ENCODE assay signal across 9 cellular contexts in the genomic region with DNA sequence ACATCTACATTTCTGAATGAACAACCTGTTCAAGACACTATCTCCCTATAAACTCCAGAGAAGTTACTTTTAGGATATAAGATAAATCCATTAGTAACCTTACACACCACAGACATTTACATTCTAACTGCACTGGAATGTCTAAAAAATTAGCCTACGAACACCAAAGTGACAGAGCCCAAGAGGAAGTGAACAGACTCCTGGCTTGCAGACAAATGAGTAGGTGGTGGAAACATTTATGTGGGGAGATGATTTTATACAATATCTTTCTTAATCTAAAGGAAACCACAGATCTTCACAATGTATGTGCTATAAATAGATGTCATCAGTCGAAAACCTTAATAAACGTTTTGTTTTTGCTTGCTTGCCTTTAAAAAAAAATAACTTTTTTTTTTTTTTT. TPM values are rescaled to one million over a fixed set of nuclear protein-coding genes. Genes with fewer than 3 reads are reported as not detected.
DNase-seq lines count a peak whose midpoint lies in the region; ATAC-seq and TF ChIP-seq lines count a peak whose summit lies in the region.
"Had no signal": no experiment of that assay in that cellular context is flagged by ENCODE, and none has a peak within 500 bp of the region (broad histone marks: within the 10 kb centered on the region; RNA-seq: fewer than 3 reads in every experiment).

No MANE protein-coding gene starts in this region.

- H3K9me3 Mint-ChIP-seq in T-cell: no peaks in the 10 kb centered on the region
- no peaks in the 10 kb centered on the region for H3K9me3 Mint-ChIP-seq in effector memory CD8-positive, alpha-beta T cell

- H3K27ac Mint-ChIP-seq in T-cell: peak overlapping the region; percentile 88 to 92
- peak overlapping the region; percentile 3 to 93 for H3K27ac Mint-ChIP-seq in effector memory CD8-positive, alpha-beta T cell

- POLR2A ChIA-PET in A673 (lab: Charles Lee; ENCODE audit: low non-redundant PET): no interaction called here
- POLR2A ChIA-PET in T-cell (lab: Charles Lee): interaction anchor here in 1 of 2 donors (0.6 to 0.7 kb wide), 2 partner anchors 177 to 824 kb away, joined by 3 read pairs; no protein-coding TSS in a partner anchor

- DNase-seq in A673 (ENCODE audit: low spot score) (peak; percentile 70), GM03348 (ENCODE audit: low spot score) (peak; percentile 45), T-cell (no peak), KG1 (lab: John Stamatoyannopoulos, UW) (no peak)
- DNase-seq in effector memory CD8-positive, alpha-beta T cell: no peak
- DNase-seq: NCI-H1092 had no signal

- peaks cover 34% of the 10 kb centered on the region for H3K4me1 ChIP-seq in A673 (ENCODE audit: insufficient read depth, low read length, poor library complexity, severe bottlenecking)

- H3K4me3 ChIP-seq in A673 (ENCODE audit: low read depth, low read length, poor library complexity, severe bottlenecking): no peak overlapping the region

- no peaks in the 10 kb centered on the region for H3K27me3 ChIP-seq in A673 (replicated peaks; ENCODE audit: insufficient read depth, low read depth, low read length, poor library complexity)

- H3K4me3 Mint-ChIP-seq in T-cell: peak overlapping the region; percentile 60 to 75 (median 67)
- peak overlapping the region; percentile 77 to 84 for H3K4me3 Mint-ChIP-seq in effector memory CD8-positive, alpha-beta T cell

- H3K27me3 Mint-ChIP-seq in T-cell: no peaks in the 10 kb centered on the region
- H3K27me3 Mint-ChIP-seq in effector memory CD8-positive, alpha-beta T cell: no peaks in the 10 kb centered on the region

- H3K36me3 ChIP-seq in A673 (ENCODE audit: insufficient read depth, low read length, poor library complexity, severe bottlenecking): no peaks in the 10 kb centered on the region

- ATAC-seq in T-cell (replicated peaks in 1 of 4) (peak; percentile 27 to 41 (median 39)), HG02623 (IDR thresholded peaks at IDR 0.05; ENCODE audit: unreplicated experiment) (no peak), GM21786 (IDR thresholded peaks at IDR 0.05; ENCODE audit: unreplicated experiment) (no peak), GM21825 (IDR thresholded peaks at IDR 0.05; ENCODE audit: unreplicated experiment) (no peak)
- ATAC-seq in effector memory CD8-positive, alpha-beta T cell (replicated peaks): peak; percentile 21

- no peak for TF ChIP-seq CTCF in A673 (conservative IDR thresholded peaks at IDR 0.05; ENCODE audit: low read depth, low read length)

- intact Hi-C loops in A673 (cut with micrococcal nuclease; ENCODE audit: unreplicated experiment): no loop called here

- no TSS peak for BruUV-seq in A673 (replicated peaks; lab: Mats Ljungman, UMichigan)

- peaks cover 7% of the 10 kb centered on the region for H3K36me3 Mint-ChIP-seq in T-cell
- peaks cover 22% of the 10 kb centered on the region for H3K36me3 Mint-ChIP-seq in effector memory CD8-positive, alpha-beta T cell (ENCODE audit: insufficient read depth)

- CTCF ChIA-PET in A673 (lab: Charles Lee): no interaction called here
- CTCF ChIA-PET in T-cell (lab: Charles Lee): interaction anchor here (0.7 to 1.7 kb wide), 3 partner anchors 25 to 607 kb away, joined by 4 to 10 read pairs (median 8); no protein-coding TSS in a partner anchor

- no peaks in the 10 kb centered on the region for H3K9me3 ChIP-seq in A673 (ENCODE audit: low read depth, low read length, poor library complexity, severe bottlenecking)

- H3K4me1 Mint-ChIP-seq in T-cell: peaks cover 61 to 74% (median 65%) of the 10 kb centered on the region in 3 donors
- peaks cover 43 to 61% of the 10 kb centered on the region in 2 donors for H3K4me1 Mint-ChIP-seq in effector memory CD8-positive, alpha-beta T cell (ENCODE audit: low read depth in 2 of 2)

- H3K27ac ChIP-seq in A673 (ENCODE audit: low read depth, low read length, poor library complexity, severe bottlenecking): peak overlapping the region; percentile 21

RNA-seq across cellular contexts. Expression of a gene that starts 18.8 kb away (rescaled TPM):
- total RNA-seq in A673 (2021): 32.1 and 41.5 TPM in 2 replicates
- 10 to 100 TPM; 51.0 to 61.0 (median 57.1) TPM for total RNA-seq in T-cell

Comparison
In these comparisons a context has a peak if more than half of its experiments do, and no peak if none do; other contexts are left out.
1. DNase-seq: peak in A673 (single experiment) and GM03348 (single experiment); none in T-cell (0 of 34), effector memory CD8-positive, alpha-beta T cell (0 of 3) and KG1 (single experiment).
2. ATAC-seq: peak in T-cell (4 of 4) and effector memory CD8-positive, alpha-beta T cell (single experiment); none in HG02623 (single experiment), GM21786 (single experiment) and GM21825 (single experiment).